Comparison of ENCODE assay signal across 2 cellular contexts in the genomic region with DNA sequence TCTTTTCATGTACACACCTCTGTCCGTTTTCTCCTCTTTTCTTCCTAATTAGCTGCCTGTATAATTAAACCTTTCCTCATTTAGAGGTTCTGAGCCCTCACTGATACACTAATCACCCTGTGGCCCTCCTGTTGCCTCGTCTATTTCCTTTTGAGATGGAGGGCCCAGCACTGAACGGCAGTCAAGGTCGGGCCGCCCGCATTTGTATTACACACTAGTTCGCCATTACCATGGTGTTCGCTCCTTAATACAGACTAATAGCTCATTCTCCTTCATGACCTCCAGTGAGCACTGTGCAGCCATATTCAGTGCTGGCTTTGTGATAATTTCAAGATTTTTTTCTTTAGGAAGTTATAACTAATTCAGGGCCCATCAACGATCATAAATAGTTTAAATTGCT.
TF ChIP-seq lines count a peak whose summit lies in the region.

No MANE protein-coding gene starts in this region.

TF ChIP-seq in IMR-90, 13 proteins besides CTCF, POLR2A, EP300 and RAD21:
- TF ChIP-seq CEBPB (IDR thresholded peaks at IDR 0.05; ENCODE audit: low read depth, low read length) = no peak
- TF ChIP-seq, protein P1, sequence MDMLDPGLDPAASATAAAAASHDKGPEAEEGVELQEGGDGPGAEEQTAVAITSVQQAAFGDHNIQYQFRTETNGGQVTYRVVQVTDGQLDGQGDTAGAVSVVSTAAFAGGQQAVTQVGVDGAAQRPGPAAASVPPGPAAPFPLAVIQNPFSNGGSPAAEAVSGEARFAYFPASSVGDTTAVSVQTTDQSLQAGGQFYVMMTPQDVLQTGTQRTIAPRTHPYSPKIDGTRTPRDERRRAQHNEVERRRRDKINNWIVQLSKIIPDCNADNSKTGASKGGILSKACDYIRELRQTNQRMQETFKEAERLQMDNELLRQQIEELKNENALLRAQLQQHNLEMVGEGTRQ (IDR thresholded peaks at IDR 0.05; ENCODE audit: low read depth, low read length) = no peak
- TF ChIP-seq, protein P2, sequence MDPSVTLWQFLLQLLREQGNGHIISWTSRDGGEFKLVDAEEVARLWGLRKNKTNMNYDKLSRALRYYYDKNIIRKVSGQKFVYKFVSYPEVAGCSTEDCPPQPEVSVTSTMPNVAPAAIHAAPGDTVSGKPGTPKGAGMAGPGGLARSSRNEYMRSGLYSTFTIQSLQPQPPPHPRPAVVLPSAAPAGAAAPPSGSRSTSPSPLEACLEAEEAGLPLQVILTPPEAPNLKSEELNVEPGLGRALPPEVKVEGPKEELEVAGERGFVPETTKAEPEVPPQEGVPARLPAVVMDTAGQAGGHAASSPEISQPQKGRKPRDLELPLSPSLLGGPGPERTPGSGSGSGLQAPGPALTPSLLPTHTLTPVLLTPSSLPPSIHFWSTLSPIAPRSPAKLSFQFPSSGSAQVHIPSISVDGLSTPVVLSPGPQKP (IDR thresholded peaks at IDR 0.05; ENCODE audit: borderline replicate concordance, low read depth, low read length) = no peak
- TF ChIP-seq BHLHE40 (IDR thresholded peaks at IDR 0.05; ENCODE audit: low read depth, low read length) = no peak
- TF ChIP-seq CHD1 (IDR thresholded peaks at IDR 0.05; ENCODE audit: low read depth, low read length) = no peak
- no peak for TF ChIP-seq FOS (IDR thresholded peaks at IDR 0.05; ENCODE audit: low read depth, low read length)
- no peak for TF ChIP-seq MXI1 (IDR thresholded peaks at IDR 0.05; ENCODE audit: borderline replicate concordance, low read depth, low read length)

TF ChIP-seq in K562, 482 proteins besides CTCF, POLR2A, EP300 and RAD21:
- TF ChIP-seq XRCC5 (IDR thresholded peaks at IDR 0.05; ENCODE audit: low read depth, low read length) = no peak
